In the genomic region with DNA sequence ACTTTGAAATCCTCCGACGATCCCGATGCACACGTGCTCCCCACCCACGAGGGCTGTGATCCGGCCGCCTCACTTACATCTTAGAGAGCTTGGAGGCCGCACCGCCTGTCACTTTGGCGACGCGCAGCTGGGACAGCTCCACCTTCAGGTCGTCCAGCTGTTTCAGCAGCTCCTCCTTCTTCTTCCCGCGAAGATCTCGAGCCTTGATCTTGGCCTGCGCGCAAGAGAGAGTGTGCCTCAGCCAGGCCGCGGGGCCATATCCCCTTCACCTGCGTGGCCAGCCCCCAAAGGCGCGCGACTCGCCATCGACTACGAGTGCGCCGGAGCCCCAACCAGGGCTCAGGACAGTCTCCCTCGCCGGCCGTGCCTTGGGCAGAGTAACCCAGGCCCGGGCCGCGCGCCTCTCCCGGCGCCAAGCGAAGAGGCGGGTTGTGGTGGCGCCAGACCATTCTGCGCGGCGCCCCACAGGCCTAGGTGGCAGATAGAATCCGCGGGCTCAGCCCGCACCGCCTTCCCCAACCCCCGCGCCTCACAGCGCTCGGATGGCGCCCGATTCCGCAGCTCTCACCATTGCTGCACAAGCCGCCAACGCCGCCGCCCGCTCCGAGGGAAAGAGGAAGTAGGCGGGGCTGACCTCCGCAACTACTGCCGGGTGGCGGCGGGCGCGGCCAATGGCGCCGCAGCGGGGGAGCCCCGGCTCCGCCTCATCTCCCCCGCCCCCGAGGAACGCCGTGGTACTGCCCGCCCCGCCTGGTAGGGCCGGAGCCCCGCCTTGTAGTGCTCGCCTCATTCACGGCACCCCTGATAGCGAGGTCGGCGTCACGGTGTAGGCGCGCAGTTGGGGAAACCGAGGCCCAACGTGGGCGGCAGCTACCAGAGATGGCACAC, we compare ENCODE assay signal across 1 cellular context.
A peak's percentile ranks its signal among the peaks of the same experiment; 100 is the strongest.
TF ChIP-seq lines count a peak whose summit lies in the region.

A gene (plus strand): TSS at position 789 of the 888 bp plus-strand sequence. CDS start 7,161 bp downstream, outside the sequence.
A gene (minus strand): TSS at position 616 of the 888 bp plus-strand sequence. CDS start 45 bp downstream, at position 571.

TF ChIP-seq in K562, 482 proteins besides CTCF, POLR2A, EP300 and RAD21 (continued from another document and continues in another):
- TF ChIP-seq, protein P1, sequence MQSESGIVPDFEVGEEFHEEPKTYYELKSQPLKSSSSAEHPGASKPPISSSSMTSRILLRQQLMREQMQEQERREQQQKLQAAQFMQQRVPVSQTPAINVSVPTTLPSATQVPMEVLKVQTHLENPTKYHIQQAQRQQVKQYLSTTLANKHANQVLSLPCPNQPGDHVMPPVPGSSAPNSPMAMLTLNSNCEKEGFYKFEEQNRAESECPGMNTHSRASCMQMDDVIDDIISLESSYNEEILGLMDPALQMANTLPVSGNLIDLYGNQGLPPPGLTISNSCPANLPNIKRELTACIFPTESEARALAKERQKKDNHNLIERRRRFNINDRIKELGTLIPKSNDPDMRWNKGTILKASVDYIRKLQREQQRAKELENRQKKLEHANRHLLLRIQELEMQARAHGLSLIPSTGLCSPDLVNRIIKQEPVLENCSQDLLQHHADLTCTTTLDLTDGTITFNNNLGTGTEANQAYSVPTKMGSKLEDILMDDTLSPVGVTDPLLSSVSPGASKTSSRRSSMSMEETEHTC (IDR thresholded peaks at IDR 0.05): no peak
- TF ChIP-seq ATF7 (IDR thresholded peaks at IDR 0.05): peak; percentile 99
- peak; percentile 77 for TF ChIP-seq HDAC2 (IDR thresholded peaks at IDR 0.05)
- TF ChIP-seq, protein P2, sequence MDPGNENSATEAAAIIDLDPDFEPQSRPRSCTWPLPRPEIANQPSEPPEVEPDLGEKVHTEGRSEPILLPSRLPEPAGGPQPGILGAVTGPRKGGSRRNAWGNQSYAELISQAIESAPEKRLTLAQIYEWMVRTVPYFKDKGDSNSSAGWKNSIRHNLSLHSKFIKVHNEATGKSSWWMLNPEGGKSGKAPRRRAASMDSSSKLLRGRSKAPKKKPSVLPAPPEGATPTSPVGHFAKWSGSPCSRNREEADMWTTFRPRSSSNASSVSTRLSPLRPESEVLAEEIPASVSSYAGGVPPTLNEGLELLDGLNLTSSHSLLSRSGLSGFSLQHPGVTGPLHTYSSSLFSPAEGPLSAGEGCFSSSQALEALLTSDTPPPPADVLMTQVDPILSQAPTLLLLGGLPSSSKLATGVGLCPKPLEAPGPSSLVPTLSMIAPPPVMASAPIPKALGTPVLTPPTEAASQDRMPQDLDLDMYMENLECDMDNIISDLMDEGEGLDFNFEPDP (CRISPR knock-in tag; IDR thresholded peaks at IDR 0.05): no peak
- TF ChIP-seq ZNF764 (CRISPR knock-in tag; IDR thresholded peaks at IDR 0.05; ENCODE audit: low read depth): no peak
- TF ChIP-seq ZEB2 (IDR thresholded peaks at IDR 0.05): no peak
- TF ChIP-seq, protein P3, sequence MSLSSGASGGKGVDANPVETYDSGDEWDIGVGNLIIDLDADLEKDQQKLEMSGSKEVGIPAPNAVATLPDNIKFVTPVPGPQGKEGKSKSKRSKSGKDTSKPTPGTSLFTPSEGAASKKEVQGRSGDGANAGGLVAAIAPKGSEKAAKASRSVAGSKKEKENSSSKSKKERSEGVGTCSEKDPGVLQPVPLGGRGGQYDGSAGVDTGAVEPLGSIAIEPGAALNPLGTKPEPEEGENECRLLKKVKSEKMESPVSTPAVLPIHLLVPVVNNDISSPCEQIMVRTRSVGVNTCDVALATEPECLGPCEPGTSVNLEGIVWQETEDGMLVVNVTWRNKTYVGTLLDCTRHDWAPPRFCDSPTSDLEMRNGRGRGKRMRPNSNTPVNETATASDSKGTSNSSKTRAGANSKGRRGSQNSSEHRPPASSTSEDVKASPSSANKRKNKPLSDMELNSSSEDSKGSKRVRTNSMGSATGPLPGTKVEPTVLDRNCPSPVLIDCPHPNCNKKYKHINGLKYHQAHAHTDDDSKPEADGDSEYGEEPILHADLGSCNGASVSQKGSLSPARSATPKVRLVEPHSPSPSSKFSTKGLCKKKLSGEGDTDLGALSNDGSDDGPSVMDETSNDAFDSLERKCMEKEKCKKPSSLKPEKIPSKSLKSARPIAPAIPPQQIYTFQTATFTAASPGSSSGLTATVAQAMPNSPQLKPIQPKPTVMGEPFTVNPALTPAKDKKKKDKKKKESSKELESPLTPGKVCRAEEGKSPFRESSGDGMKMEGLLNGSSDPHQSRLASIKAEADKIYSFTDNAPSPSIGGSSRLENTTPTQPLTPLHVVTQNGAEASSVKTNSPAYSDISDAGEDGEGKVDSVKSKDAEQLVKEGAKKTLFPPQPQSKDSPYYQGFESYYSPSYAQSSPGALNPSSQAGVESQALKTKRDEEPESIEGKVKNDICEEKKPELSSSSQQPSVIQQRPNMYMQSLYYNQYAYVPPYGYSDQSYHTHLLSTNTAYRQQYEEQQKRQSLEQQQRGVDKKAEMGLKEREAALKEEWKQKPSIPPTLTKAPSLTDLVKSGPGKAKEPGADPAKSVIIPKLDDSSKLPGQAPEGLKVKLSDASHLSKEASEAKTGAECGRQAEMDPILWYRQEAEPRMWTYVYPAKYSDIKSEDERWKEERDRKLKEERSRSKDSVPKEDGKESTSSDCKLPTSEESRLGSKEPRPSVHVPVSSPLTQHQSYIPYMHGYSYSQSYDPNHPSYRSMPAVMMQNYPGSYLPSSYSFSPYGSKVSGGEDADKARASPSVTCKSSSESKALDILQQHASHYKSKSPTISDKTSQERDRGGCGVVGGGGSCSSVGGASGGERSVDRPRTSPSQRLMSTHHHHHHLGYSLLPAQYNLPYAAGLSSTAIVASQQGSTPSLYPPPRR (CRISPR knock-in tag; IDR thresholded peaks at IDR 0.05; ENCODE audit: borderline replicate concordance): no peak
- no peak for TF ChIP-seq RNF2 (IDR thresholded peaks at IDR 0.05)
- TF ChIP-seq, protein P4, sequence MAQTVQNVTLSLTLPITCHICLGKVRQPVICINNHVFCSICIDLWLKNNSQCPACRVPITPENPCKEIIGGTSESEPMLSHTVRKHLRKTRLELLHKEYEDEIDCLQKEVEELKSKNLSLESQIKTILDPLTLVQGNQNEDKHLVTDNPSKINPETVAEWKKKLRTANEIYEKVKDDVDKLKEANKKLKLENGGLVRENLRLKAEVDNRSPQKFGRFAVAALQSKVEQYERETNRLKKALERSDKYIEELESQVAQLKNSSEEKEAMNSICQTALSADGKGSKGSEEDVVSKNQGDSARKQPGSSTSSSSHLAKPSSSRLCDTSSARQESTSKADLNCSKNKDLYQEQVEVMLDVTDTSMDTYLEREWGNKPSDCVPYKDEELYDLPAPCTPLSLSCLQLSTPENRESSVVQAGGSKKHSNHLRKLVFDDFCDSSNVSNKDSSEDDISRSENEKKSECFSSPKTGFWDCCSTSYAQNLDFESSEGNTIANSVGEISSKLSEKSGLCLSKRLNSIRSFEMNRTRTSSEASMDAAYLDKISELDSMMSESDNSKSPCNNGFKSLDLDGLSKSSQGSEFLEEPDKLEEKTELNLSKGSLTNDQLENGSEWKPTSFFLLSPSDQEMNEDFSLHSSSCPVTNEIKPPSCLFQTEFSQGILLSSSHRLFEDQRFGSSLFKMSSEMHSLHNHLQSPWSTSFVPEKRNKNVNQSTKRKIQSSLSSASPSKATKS (CRISPR knock-in tag; IDR thresholded peaks at IDR 0.05): no peak
- no peak for TF ChIP-seq KLF1 (tag; IDR thresholded peaks at IDR 0.05)
- TF ChIP-seq, protein P5, sequence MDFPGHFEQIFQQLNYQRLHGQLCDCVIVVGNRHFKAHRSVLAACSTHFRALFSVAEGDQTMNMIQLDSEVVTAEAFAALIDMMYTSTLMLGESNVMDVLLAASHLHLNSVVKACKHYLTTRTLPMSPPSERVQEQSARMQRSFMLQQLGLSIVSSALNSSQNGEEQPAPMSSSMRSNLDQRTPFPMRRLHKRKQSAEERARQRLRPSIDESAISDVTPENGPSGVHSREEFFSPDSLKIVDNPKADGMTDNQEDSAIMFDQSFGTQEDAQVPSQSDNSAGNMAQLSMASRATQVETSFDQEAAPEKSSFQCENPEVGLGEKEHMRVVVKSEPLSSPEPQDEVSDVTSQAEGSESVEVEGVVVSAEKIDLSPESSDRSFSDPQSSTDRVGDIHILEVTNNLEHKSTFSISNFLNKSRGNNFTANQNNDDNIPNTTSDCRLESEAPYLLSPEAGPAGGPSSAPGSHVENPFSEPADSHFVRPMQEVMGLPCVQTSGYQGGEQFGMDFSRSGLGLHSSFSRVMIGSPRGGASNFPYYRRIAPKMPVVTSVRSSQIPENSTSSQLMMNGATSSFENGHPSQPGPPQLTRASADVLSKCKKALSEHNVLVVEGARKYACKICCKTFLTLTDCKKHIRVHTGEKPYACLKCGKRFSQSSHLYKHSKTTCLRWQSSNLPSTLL (IDR thresholded peaks at IDR 0.05): no peak
- TF ChIP-seq, protein P6, sequence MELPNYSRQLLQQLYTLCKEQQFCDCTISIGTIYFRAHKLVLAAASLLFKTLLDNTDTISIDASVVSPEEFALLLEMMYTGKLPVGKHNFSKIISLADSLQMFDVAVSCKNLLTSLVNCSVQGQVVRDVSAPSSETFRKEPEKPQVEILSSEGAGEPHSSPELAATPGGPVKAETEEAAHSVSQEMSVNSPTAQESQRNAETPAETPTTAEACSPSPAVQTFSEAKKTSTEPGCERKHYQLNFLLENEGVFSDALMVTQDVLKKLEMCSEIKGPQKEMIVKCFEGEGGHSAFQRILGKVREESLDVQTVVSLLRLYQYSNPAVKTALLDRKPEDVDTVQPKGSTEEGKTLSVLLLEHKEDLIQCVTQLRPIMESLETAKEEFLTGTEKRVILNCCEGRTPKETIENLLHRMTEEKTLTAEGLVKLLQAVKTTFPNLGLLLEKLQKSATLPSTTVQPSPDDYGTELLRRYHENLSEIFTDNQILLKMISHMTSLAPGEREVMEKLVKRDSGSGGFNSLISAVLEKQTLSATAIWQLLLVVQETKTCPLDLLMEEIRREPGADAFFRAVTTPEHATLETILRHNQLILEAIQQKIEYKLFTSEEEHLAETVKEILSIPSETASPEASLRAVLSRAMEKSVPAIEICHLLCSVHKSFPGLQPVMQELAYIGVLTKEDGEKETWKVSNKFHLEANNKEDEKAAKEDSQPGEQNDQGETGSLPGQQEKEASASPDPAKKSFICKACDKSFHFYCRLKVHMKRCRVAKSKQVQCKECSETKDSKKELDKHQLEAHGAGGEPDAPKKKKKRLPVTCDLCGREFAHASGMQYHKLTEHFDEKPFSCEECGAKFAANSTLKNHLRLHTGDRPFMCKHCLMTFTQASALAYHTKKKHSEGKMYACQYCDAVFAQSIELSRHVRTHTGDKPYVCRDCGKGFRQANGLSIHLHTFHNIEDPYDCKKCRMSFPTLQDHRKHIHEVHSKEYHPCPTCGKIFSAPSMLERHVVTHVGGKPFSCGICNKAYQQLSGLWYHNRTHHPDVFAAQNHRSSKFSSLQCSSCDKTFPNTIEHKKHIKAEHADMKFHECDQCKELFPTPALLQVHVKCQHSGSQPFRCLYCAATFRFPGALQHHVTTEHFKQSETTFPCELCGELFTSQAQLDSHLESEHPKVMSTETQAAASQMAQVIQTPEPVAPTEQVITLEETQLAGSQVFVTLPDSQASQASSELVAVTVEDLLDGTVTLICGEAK (IDR thresholded peaks at IDR 0.05): peak; percentile 96
- TF ChIP-seq, protein P6 (CRISPR knock-in tag; IDR thresholded peaks at IDR 0.05): no peak
- TF ChIP-seq TBP (optimal IDR thresholded peaks at IDR 0.05; ENCODE audit: low read depth, low read length): no peak
- no peak for TF ChIP-seq PURB (CRISPR knock-in tag; IDR thresholded peaks at IDR 0.05; ENCODE audit: low read depth)
- no peak for TF ChIP-seq STAG1 (CRISPR knock-in tag; IDR thresholded peaks at IDR 0.05; ENCODE audit: borderline replicate concordance)
- TF ChIP-seq ZNF165 (CRISPR knock-in tag; IDR thresholded peaks at IDR 0.05; ENCODE audit: borderline replicate concordance): no peak
- TF ChIP-seq ZNF551 (CRISPR knock-in tag; IDR thresholded peaks at IDR 0.05): no peak
- TF ChIP-seq, protein P7, sequence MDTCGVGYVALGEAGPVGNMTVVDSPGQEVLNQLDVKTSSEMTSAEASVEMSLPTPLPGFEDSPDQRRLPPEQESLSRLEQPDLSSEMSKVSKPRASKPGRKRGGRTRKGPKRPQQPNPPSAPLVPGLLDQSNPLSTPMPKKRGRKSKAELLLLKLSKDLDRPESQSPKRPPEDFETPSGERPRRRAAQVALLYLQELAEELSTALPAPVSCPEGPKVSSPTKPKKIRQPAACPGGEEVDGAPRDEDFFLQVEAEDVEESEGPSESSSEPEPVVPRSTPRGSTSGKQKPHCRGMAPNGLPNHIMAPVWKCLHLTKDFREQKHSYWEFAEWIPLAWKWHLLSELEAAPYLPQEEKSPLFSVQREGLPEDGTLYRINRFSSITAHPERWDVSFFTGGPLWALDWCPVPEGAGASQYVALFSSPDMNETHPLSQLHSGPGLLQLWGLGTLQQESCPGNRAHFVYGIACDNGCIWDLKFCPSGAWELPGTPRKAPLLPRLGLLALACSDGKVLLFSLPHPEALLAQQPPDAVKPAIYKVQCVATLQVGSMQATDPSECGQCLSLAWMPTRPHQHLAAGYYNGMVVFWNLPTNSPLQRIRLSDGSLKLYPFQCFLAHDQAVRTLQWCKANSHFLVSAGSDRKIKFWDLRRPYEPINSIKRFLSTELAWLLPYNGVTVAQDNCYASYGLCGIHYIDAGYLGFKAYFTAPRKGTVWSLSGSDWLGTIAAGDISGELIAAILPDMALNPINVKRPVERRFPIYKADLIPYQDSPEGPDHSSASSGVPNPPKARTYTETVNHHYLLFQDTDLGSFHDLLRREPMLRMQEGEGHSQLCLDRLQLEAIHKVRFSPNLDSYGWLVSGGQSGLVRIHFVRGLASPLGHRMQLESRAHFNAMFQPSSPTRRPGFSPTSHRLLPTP (IDR thresholded peaks at IDR 0.05; ENCODE audit: borderline replicate concordance, extremely low read depth, insufficient read length): no peak
- peak; percentile 99 for TF ChIP-seq GABPB1 (CRISPR knock-in tag; IDR thresholded peaks at IDR 0.05)
